ENCODE assay signal across 7 cellular contexts in genomic region chr14:105598925-105599586, GRCh38.
DNase-seq lines count a peak whose midpoint lies in the region; ATAC-seq, FAIRE-seq and TF ChIP-seq lines count a peak whose summit lies in the region.
"Not testable (repeated sequence)": the region's sequence is repeated elsewhere in the genome, so short reads cannot be mapped to it uniquely, and the experiment has no call there.

No MANE protein-coding gene starts in this region.

- not testable (repeated sequence) for H3K9me3 Mint-ChIP-seq in activated CD4-positive, alpha-beta T cell treated with anti-CD3 and anti-CD28 coated beads, Interleukin-2, amount 10 ng/mL, durations not matched to agents 24 days and 14 days

- TF ChIP-seq CTCF in bronchial epithelial cell (IDR thresholded peaks at IDR 0.05; ENCODE audit: insufficient read depth, low read length, severe bottlenecking); spleen (IDR thresholded peaks at IDR 0.05 in 8 of 11, conservative IDR thresholded peaks at IDR 0.05 in 3 of 11); upper lobe of left lung (IDR thresholded peaks at IDR 0.05): not testable (repeated sequence)

- not testable (repeated sequence) for H3K4me1 ChIP-seq in spleen, upper lobe of left lung

- WGBS in spleen, 5 donors, result 79 to 90% (median 85%) methylated on average over 19 to 25 of the region's 26 CpGs
- WGBS in upper lobe of left lung, 2 donors, result 77 to 82% methylated on average over 21 to 22 of the region's 26 CpGs

- H3K4me3 Mint-ChIP-seq in activated CD4-positive, alpha-beta T cell treated with anti-CD3 and anti-CD28 coated beads, Interleukin-2, amount 10 ng/mL, durations not matched to agents 24 days and 14 days, result not testable (repeated sequence)

- not testable (repeated sequence) for H3K27ac ChIP-seq in spleen, upper lobe of left lung

- H3K27ac Mint-ChIP-seq in activated CD4-positive, alpha-beta T cell treated with anti-CD3 and anti-CD28 coated beads, Interleukin-2, amount 10 ng/mL, durations not matched to agents 24 days and 14 days, result not testable (repeated sequence)

- intact Hi-C loops in activated CD4-positive, alpha-beta T cell treated with anti-CD3 and anti-CD28 coated beads, Interleukin-2, amount 10 ng/mL, durations not matched to agents 24 days and 14 days (cut with micrococcal nuclease); Right ventricle myocardium superior (cut with DNase I); spleen (cut with DNase I; ENCODE audit: low total_unique reads): not testable (repeated sequence)

- H3K4me1 Mint-ChIP-seq in activated CD4-positive, alpha-beta T cell treated with anti-CD3 and anti-CD28 coated beads, Interleukin-2, amount 10 ng/mL, durations not matched to agents 24 days and 14 days, result not testable (repeated sequence)

- not testable (repeated sequence) for H3K4me3 ChIP-seq in bronchial epithelial cell (ENCODE audit: low read depth, low read length); spleen; upper lobe of left lung

- TF ChIP-seq EP300 in upper lobe of left lung (IDR thresholded peaks at IDR 0.05), result not testable (repeated sequence)

- H3K36me3 ChIP-seq in bronchial epithelial cell (ENCODE audit: control insufficient read depth, insufficient read depth, low read length); spleen; upper lobe of left lung: not testable (repeated sequence)

- not testable (repeated sequence) for H3K27me3 Mint-ChIP-seq in activated CD4-positive, alpha-beta T cell treated with anti-CD3 and anti-CD28 coated beads, Interleukin-2, amount 10 ng/mL, durations not matched to agents 24 days and 14 days

- not testable (repeated sequence) for DNase-seq in GM12891 (ENCODE audit: insufficient read length, low spot score); bronchial epithelial cell (ENCODE audit: low read depth); Right ventricle myocardium superior
- DNase-seq in activated CD4-positive, alpha-beta T cell treated with anti-CD3 and anti-CD28 coated beads, Interleukin-2, amount 10 ng/mL, durations not matched to agents 24 days and 14 days, result peak; percentile 48
- DNase-seq in left lobe of liver (ENCODE audit: low spot score) (peak; percentile 46), spleen (peak; percentile 78), upper lobe of left lung (peak in 1 of 2 donors; percentile 87)

- FAIRE-seq in GM12891 (lab: Jason Lieb, UNC) (peak; percentile 65), bronchial epithelial cell (lab: Jason Lieb, UNC) (peak; percentile 95)

- H3K27me3 ChIP-seq in bronchial epithelial cell (ENCODE audit: control insufficient read depth, insufficient read depth, low read length); spleen (replicated peaks in 1 of 7); upper lobe of left lung: not testable (repeated sequence)

- H3K9me3 ChIP-seq in spleen, upper lobe of left lung: not testable (repeated sequence)

- not testable (repeated sequence) for TF ChIP-seq POLR2A in GM12891 (IDR thresholded peaks at IDR 0.05; ENCODE audit: low read depth, low read length); spleen (IDR thresholded peaks at IDR 0.05); upper lobe of left lung (IDR thresholded peaks at IDR 0.05)

- ATAC-seq in Right ventricle myocardium superior (ENCODE audit: poor library complexity) (peak; percentile 29), upper lobe of left lung (ENCODE audit: low FRiP score in 2 of 2) (peak; percentile 0 to 20)
- ATAC-seq in left lobe of liver, result not testable (repeated sequence)

- H3K36me3 Mint-ChIP-seq in activated CD4-positive, alpha-beta T cell treated with anti-CD3 and anti-CD28 coated beads, Interleukin-2, amount 10 ng/mL, durations not matched to agents 24 days and 14 days (ENCODE audit: low read depth), result not testable (repeated sequence)
